In genomic region chr2:46569061-46569560, GRCh38 we compare ENCODE assay signal across 9 cellular contexts. TPM values are rescaled to one million over a fixed set of nuclear protein-coding genes. Genes with fewer than 3 reads are reported as not detected.
A peak's percentile ranks its signal among the peaks of the same experiment; 100 is the strongest.
DNase-seq lines count a peak whose midpoint lies in the region; ATAC-seq and TF ChIP-seq lines count a peak whose summit lies in the region.
"Had no signal": no experiment of that assay in that cellular context is flagged by ENCODE, and none has a peak within 500 bp of the region (broad histone marks: within the 10 kb centered on the region; RNA-seq: fewer than 3 reads in every experiment).

No MANE protein-coding gene starts in this region.

- intact Hi-C loops in Right ventricle myocardium inferior (cut with DNase I) = loop anchor here (2.0 kb wide), 1 partner anchor 14 kb away; no protein-coding TSS in a partner anchor
- intact Hi-C loops in cardiac septum (cut with DNase I) = no loop called here

- TF ChIP-seq CTCF in osteocyte (IDR thresholded peaks at IDR 0.05) = no peak

- no peaks in the 10 kb centered on the region for H3K27me3 Mint-ChIP-seq in osteocyte (ENCODE audit: unreplicated experiment)

- peak overlapping the region; percentile 27 for H3K27ac ChIP-seq in caudate nucleus (ENCODE audit: low read depth, low read length)
- H3K27ac ChIP-seq: A549 had no signal

- no peaks in the 10 kb centered on the region for H3K9me3 Mint-ChIP-seq in osteocyte (ENCODE audit: unreplicated experiment)

- DNase-seq in Right ventricle myocardium inferior (ENCODE audit: missing footprints) = no peak
- no peak for DNase-seq in cardiac septum (ENCODE audit: low spot score)
- no peak for DNase-seq in caudate nucleus (lab: John Stamatoyannopoulos, UW)
- DNase-seq in osteocyte (ENCODE audit: extremely low spot score, unreplicated experiment) = no peak
- DNase-seq in activated T-cell treated with anti-CD3 and anti-CD28 coated beads, Interleukin-2, amount 50 U/mL, for 1 hour = no peak
- no peak for DNase-seq in NCI-H345 treated with DMSO at 0.1 percent for 48 hours (lab: John Stamatoyannopoulos, UW; ENCODE audit: unreplicated experiment)
- DNase-seq in NCI-H446 (lab: John Stamatoyannopoulos, UW) = no peak

- peak overlapping the region; percentile 62 for H3K27ac Mint-ChIP-seq in osteocyte (ENCODE audit: unreplicated experiment)

- peaks cover 22% of the 10 kb centered on the region for H3K36me3 Mint-ChIP-seq in osteocyte (ENCODE audit: unreplicated experiment)

- H3K4me1 Mint-ChIP-seq in osteocyte (ENCODE audit: unreplicated experiment) = peaks cover 19% of the 10 kb centered on the region

- H3K4me3 Mint-ChIP-seq in osteocyte (ENCODE audit: unreplicated experiment) = no peak overlapping the region

- ATAC-seq in Right ventricle myocardium inferior (peak; percentile 40), HG03442 (IDR thresholded peaks at IDR 0.05; ENCODE audit: unreplicated experiment) (peak; percentile 85)
- ATAC-seq: A549 had no signal

RNA-seq across cellular contexts. Expression of gene ATP6V1E2, which starts 26.7 kb away (rescaled TPM):
- total RNA-seq in Right ventricle myocardium inferior (6.7 TPM), cardiac septum (8.7 TPM), osteocyte (8.9 and 9.3 TPM in 2 replicates)

RNA-seq across cellular contexts. Expression of gene RHOQ, which starts 26.8 kb away (rescaled TPM):
- 415 TPM for total RNA-seq in Right ventricle myocardium inferior
- total RNA-seq in cardiac septum = 314 TPM
- total RNA-seq in osteocyte = 90.6 and 91.3 TPM in 2 replicates

RNA-seq across cellular contexts. Expression of gene PIGF, which starts 47.7 kb away (rescaled TPM):
- total RNA-seq in Right ventricle myocardium inferior (10.5 TPM), cardiac septum (10.9 TPM), osteocyte (21.6 and 23.6 TPM in 2 replicates)

RNA-seq across cellular contexts. Expression of gene CRIPT, which starts 47.9 kb away (rescaled TPM):
- total RNA-seq in Right ventricle myocardium inferior = 19.8 TPM
- 15.8 TPM for total RNA-seq in cardiac septum
- total RNA-seq in osteocyte = 16.4 and 19.9 TPM in 2 replicates
